ENCODE assay signal across 1 cellular context in the genomic region with DNA sequence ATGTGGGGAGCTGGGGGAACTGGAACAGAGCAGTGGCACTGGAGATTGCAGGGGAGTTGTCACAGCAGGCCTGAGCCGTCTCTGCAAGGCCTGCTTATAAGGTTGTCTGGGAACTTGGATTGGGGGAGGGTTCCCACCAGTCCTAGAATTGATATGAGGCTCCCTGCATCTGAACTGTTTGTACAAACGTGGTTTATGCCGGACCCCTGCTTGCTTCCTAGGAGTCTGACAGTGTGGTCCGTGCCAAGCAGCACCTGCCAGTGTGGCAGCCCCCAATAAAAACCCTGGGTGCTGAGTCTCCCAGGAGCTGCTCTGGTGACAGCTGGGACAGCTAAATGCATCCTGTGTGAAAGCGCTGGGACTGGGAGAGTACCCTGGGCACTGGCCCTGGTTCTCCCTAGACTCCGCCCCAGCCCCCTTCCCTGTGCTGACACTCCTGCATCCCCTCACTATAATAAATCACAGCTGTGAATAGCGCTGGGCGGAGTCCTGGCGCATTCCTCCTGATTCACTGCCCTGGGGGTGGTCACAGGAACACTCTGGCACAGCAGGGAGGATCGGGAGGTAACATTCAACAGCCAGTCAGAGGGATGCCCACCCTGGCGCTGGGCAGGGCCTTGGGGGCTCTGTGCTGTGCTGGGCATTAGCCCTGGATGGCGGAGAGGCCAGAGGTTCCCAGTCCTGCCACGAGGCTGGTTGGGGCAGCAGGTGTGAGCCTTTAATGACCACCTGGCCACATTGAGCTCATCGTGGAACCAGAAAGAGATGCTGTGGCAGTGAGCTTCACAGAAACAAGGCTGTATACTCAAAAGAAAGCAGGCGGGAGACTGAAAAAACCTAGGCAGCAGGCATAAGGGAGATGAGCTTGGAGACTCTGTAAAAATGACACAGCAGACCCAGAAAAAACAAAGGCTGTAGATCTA.
TF ChIP-seq lines count a peak whose summit lies in the region.

No MANE protein-coding gene starts in this region.

TF ChIP-seq in HepG2, 621 proteins besides CTCF, POLR2A, EP300 and RAD21:
- no peak for TF ChIP-seq TP53 (CRISPR knock-in tag; conservative IDR thresholded peaks at IDR 0.05)
- TF ChIP-seq ZNF235 (CRISPR knock-in tag; IDR thresholded peaks at IDR 0.05; ENCODE audit: borderline replicate concordance), result 0 out of 2 replicates have a peak, but pooled peaks have one; percentile 31
- no peak for TF ChIP-seq ZBTB14 (CRISPR knock-in tag; IDR thresholded peaks at IDR 0.05)
- peak; percentile 26; the same call in 1 of the 2 replicates for TF ChIP-seq ZNF263 (CRISPR knock-in tag; IDR thresholded peaks at IDR 0.05)
- no peak for TF ChIP-seq JARID2 (CRISPR knock-in tag; IDR thresholded peaks at IDR 0.05; ENCODE audit: insufficient replicate concordance)
- TF ChIP-seq, protein P1, sequence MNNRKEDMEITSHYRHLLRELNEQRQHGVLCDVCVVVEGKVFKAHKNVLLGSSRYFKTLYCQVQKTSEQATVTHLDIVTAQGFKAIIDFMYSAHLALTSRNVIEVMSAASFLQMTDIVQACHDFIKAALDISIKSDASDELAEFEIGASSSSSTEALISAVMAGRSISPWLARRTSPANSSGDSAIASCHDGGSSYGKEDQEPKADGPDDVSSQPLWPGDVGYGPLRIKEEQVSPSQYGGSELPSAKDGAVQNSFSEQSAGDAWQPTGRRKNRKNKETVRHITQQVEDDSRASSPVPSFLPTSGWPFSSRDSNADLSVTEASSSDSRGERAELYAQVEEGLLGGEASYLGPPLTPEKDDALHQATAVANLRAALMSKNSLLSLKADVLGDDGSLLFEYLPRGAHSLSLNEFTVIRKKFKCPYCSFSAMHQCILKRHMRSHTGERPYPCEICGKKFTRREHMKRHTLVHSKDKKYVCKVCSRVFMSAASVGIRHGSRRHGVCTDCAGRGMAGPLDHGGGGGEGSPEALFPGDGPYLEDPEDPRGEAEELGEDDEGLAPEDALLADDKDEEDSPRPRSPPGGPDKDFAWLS (CRISPR knock-in tag; IDR thresholded peaks at IDR 0.05; ENCODE audit: borderline replicate concordance), result no peak
- no peak for TF ChIP-seq NCOA5 (CRISPR knock-in tag; IDR thresholded peaks at IDR 0.05)
- TF ChIP-seq JDP2 (CRISPR knock-in tag; IDR thresholded peaks at IDR 0.05; ENCODE audit: borderline replicate concordance), result no peak
- TF ChIP-seq KDM5A (IDR thresholded peaks at IDR 0.05; ENCODE audit: borderline replicate concordance, low read length), result no peak
- TF ChIP-seq, protein P2, sequence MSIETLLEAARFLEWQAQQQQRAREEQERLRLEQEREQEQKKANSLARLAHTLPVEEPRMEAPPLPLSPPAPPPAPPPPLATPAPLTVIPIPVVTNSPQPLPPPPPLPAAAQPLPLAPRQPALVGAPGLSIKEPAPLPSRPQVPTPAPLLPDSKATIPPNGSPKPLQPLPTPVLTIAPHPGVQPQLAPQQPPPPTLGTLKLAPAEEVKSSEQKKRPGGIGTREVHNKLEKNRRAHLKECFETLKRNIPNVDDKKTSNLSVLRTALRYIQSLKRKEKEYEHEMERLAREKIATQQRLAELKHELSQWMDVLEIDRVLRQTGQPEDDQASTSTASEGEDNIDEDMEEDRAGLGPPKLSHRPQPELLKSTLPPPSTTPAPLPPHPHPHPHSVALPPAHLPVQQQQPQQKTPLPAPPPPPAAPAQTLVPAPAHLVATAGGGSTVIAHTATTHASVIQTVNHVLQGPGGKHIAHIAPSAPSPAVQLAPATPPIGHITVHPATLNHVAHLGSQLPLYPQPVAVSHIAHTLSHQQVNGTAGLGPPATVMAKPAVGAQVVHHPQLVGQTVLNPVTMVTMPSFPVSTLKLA (IDR thresholded peaks at IDR 0.05), result peak; percentile 92
- TF ChIP-seq PCBP2 (optimal IDR thresholded peaks at IDR 0.05; ENCODE audit: low read depth, low read length, poor library complexity, severe bottlenecking), result no peak
- no peak for TF ChIP-seq ZNF326 (CRISPR knock-in tag; IDR thresholded peaks at IDR 0.05; ENCODE audit: borderline replicate concordance)
- TF ChIP-seq ZNF44 (CRISPR knock-in tag; IDR thresholded peaks at IDR 0.05), result no peak
